24 cellular contexts compared by ENCODE assay signal in genomic region chr15:100852630-100853029, GRCh38.
"Had no signal": no experiment of that assay in that cellular context is flagged by ENCODE, and none has a peak within 500 bp of the region (broad histone marks: within the 10 kb centered on the region; RNA-seq: fewer than 3 reads in every experiment).

No MANE protein-coding gene starts in this region.

- H3K4me1 ChIP-seq: lower lobe of right lung, neural progenitor cell, prostate gland had no signal

- DNase-seq: dermis blood vessel endothelial cell; effector memory CD8-positive, alpha-beta T cell; erythroblast; esophagus squamous epithelium; foreskin melanocyte; glutamatergic neuron; heart right ventricle; hippocampal formation; left cardiac atrium; left ventricle myocardium superior; lower lobe of right lung; right cardiac atrium; small intestine; stimulated activated CD4-positive, alpha-beta T cell treated with anti-CD3 and anti-CD28 coated beads, Interleukin-15, amount 100 ng/mL, for 24 hours; stimulated activated CD4-positive, alpha-beta T cell treated with anti-CD3 and anti-CD28 coated beads, Interleukin-2, amount 100 ng/mL, for 48 hours; stimulated activated naive B cell treated with anti-CD40 and anti-IgM and Interleukin-4, amounts not matched to agents 10 μg/mL and 1 μg/mL and 100 μg/mL, for 72 hours; trophoblast cell had no signal

- H3K36me3 Mint-ChIP-seq: neural progenitor cell; stimulated activated naive B cell treated with anti-CD40 and anti-IgM and Interleukin-4, amounts not matched to agents 10 μg/mL and 1 μg/mL and 100 μg/mL, for 72 hours had no signal

- H3K36me3 ChIP-seq: esophagus squamous epithelium, heart right ventricle, lower lobe of right lung, neural progenitor cell, prostate gland, suprapubic skin, vagina had no signal

- H3K9me3 Mint-ChIP-seq: effector memory CD8-positive, alpha-beta T cell; nephron; neural progenitor cell; stimulated activated naive B cell treated with anti-CD40 and anti-IgM and Interleukin-4, amounts not matched to agents 10 μg/mL and 1 μg/mL and 100 μg/mL, for 72 hours; stimulated activated naive CD8-positive, alpha-beta T cell treated with anti-CD3 and anti-CD28 coated beads, Interleukin-15, Interleukin-2, amounts not matched to agents 100 ng/mL and 50 ng/mL, for 24 hours had no signal

- H3K27ac ChIP-seq: coronary artery, esophagus squamous epithelium, heart right ventricle, lower lobe of right lung, neural progenitor cell, prostate gland, suprapubic skin, vagina had no signal

- H2AFZ ChIP-seq: neural progenitor cell had no signal

- H3K4me2 ChIP-seq: neural progenitor cell had no signal

- H3K4me3 ChIP-seq: coronary artery, esophagus squamous epithelium, heart right ventricle, lower lobe of right lung, neural progenitor cell, prostate gland, suprapubic skin, vagina had no signal

- H3K27ac Mint-ChIP-seq: effector memory CD8-positive, alpha-beta T cell; neural progenitor cell; stimulated activated naive B cell treated with anti-CD40 and anti-IgM and Interleukin-4, amounts not matched to agents 10 μg/mL and 1 μg/mL and 100 μg/mL, for 72 hours; stimulated activated naive CD8-positive, alpha-beta T cell treated with anti-CD3 and anti-CD28 coated beads, Interleukin-15, Interleukin-2, amounts not matched to agents 100 ng/mL and 50 ng/mL, for 24 hours had no signal

- ATAC-seq: effector memory CD8-positive, alpha-beta T cell; heart right ventricle; left cardiac atrium; left ventricle myocardium superior; lower lobe of right lung; right cardiac atrium; stimulated activated naive B cell treated with anti-CD40 and anti-IgM and Interleukin-4, amounts not matched to agents 10 μg/mL and 1 μg/mL and 100 μg/mL, for 72 hours had no signal

- H3K9me3 ChIP-seq: esophagus squamous epithelium, heart right ventricle, lower lobe of right lung, prostate gland, suprapubic skin, vagina had no signal

- H3K4me3 Mint-ChIP-seq: effector memory CD8-positive, alpha-beta T cell; nephron; neural progenitor cell; stimulated activated naive B cell treated with anti-CD40 and anti-IgM and Interleukin-4, amounts not matched to agents 10 μg/mL and 1 μg/mL and 100 μg/mL, for 72 hours; stimulated activated naive CD8-positive, alpha-beta T cell treated with anti-CD3 and anti-CD28 coated beads, Interleukin-15, Interleukin-2, amounts not matched to agents 100 ng/mL and 50 ng/mL, for 24 hours had no signal

- H3K27me3 ChIP-seq: neural progenitor cell, vagina had no signal
